2 cellular contexts compared by ENCODE assay signal in the genomic region with DNA sequence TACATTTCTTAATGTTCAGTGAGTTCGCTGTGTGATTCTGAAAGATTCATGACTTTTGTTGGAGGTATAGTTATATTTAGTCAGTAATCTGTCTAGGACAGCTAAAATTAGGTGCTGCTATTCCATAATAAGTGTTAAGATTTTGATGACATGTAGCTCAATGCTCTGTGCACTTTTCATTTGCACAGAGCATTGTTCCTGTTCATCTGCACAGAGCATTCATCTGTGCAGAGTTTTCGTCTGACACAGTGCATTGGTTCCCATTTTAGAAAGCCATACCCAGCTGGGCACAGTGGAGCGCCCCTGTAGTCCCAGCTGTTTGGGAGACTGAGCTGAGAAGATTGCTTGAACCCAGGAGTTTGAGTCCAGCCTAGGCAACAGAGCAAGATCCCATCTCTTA.
TF ChIP-seq lines count a peak whose summit lies in the region.

No MANE protein-coding gene starts in this region.

TF ChIP-seq in GM12891, 5 proteins besides CTCF, POLR2A, EP300 and RAD21:
- TF ChIP-seq SPI1 (IDR thresholded peaks at IDR 0.05; ENCODE audit: low read depth, low read length) (no peak), TAF1 (IDR thresholded peaks at IDR 0.05; ENCODE audit: low read depth, low read length) (no peak), POU2F2 (IDR thresholded peaks at IDR 0.05; ENCODE audit: low read depth, low read length) (no peak), POLR2AphosphoS5 (IDR thresholded peaks at IDR 0.05; ENCODE audit: low read depth, low read length) (no peak), PAX5 (IDR thresholded peaks at IDR 0.05; ENCODE audit: insufficient read depth, low read length, severe bottlenecking) (no peak)

TF ChIP-seq in GM12878, 131 proteins besides CTCF, POLR2A, EP300 and RAD21:
- no peak for TF ChIP-seq GABPA (IDR thresholded peaks at IDR 0.05; ENCODE audit: low read depth)
- 0 out of 2 replicates have a peak, but pooled peaks have one; percentile 23 for TF ChIP-seq EED (IDR thresholded peaks at IDR 0.05; ENCODE audit: low read depth)
- TF ChIP-seq WRNIP1 (IDR thresholded peaks at IDR 0.05; ENCODE audit: borderline replicate concordance, low read depth, low read length) = no peak
- TF ChIP-seq PAX5 (IDR thresholded peaks at IDR 0.05; ENCODE audit: borderline replicate concordance, low read depth, low read length) = peak; percentile 50; the same call in 1 of the 2 replicates
TF ChIP-seq in GM12878: peak in this region for 2.
